ENCODE assay signal across 8 cellular contexts in genomic region chr1:203625623-203626189, GRCh38. TPM values are rescaled to one million over a fixed set of nuclear protein-coding genes. Genes with fewer than 3 reads are reported as not detected.
DNase-seq lines count a peak whose midpoint lies in the region; ATAC-seq, FAIRE-seq and TF ChIP-seq lines count a peak whose summit lies in the region.

No MANE protein-coding gene starts in this region.

- H4K20me1 ChIP-seq in Karpas-422 (ENCODE audit: insufficient read depth, low read depth, low read length) = no peaks in the 10 kb centered on the region

- peak overlapping the region; percentile 98; the same call in 1 of the 2 replicates for H2AFZ ChIP-seq in Karpas-422 (ENCODE audit: low read length)

- intact Hi-C loops in left colon (cut with DNase I, micrococcal nuclease) = loop anchor here in 1 of 2 donors (10.0 kb wide), 2 partner anchors 69 to 121 kb away; no protein-coding TSS in a partner anchor

- peak; percentile 58 for DNase-seq in Karpas-422
- DNase-seq in T-helper 2 cell = peak in 4 of 5 experiments; percentile 28 to 94 (median 61)
- peak; percentile 97 for DNase-seq in bronchial epithelial cell (ENCODE audit: low read depth)
- DNase-seq in left colon = peak; percentile 50 to 80
- peak; percentile 70 for DNase-seq in stimulated activated CD4-positive, alpha-beta T cell treated with anti-CD3 and anti-CD28 coated beads, Interleukin-4, amount 100 ng/mL, for 24 hours

- H3K9me3 ChIP-seq in ES-I3 (ENCODE audit: control insufficient read depth, insufficient read depth, low read length) (no peaks in the 10 kb centered on the region), Karpas-422 (ENCODE audit: low read length) (no peaks in the 10 kb centered on the region)

- H3K4me3 ChIP-seq in Karpas-422 (ENCODE audit: low read length) (peak overlapping the region; percentile 58), bronchial epithelial cell (ENCODE audit: low read depth, low read length) (no peak overlapping the region)

- peak overlapping the region; percentile 75 for H3K4me2 ChIP-seq in Karpas-422 (ENCODE audit: low read depth, low read length, poor library complexity, severe bottlenecking)

- H3K9ac ChIP-seq in ES-I3 (ENCODE audit: low read depth, low read length) (peak overlapping the region; percentile 69; the same call in 1 of the 2 replicates), Karpas-422 (ENCODE audit: low read length) (peak overlapping the region; percentile 67)

- ATAC-seq in left colon (peak; percentile 75), GM21717 (IDR thresholded peaks at IDR 0.05; ENCODE audit: unreplicated experiment) (no peak), GM21526 (IDR thresholded peaks at IDR 0.05; ENCODE audit: low FRiP score, unreplicated experiment) (no peak)

- no peaks in the 10 kb centered on the region for H3K36me3 ChIP-seq in ES-I3 (ENCODE audit: insufficient read depth, low read length)
- H3K36me3 ChIP-seq in Karpas-422 (ENCODE audit: insufficient read depth, low read length) = no peaks in the 10 kb centered on the region
- H3K36me3 ChIP-seq in bronchial epithelial cell (ENCODE audit: control insufficient read depth, insufficient read depth, low read length) = no peaks in the 10 kb centered on the region

- FAIRE-seq in bronchial epithelial cell (lab: Jason Lieb, UNC) = no peak

- no peaks in the 10 kb centered on the region for H3K9me2 ChIP-seq in Karpas-422 (replicated peaks; ENCODE audit: insufficient read depth, low read length)

- H3K27me3 ChIP-seq in Karpas-422 (ENCODE audit: low read length) (no peaks in the 10 kb centered on the region), bronchial epithelial cell (ENCODE audit: control insufficient read depth, insufficient read depth, low read length) (no peaks in the 10 kb centered on the region)

- H3K4me1 ChIP-seq in ES-I3 (ENCODE audit: insufficient read depth, low read length) (peaks cover 24% of the 10 kb centered on the region), Karpas-422 (ENCODE audit: low read length) (peaks cover 16% of the 10 kb centered on the region)

- H3K79me2 ChIP-seq in Karpas-422 (ENCODE audit: low read length) = no peaks in the 10 kb centered on the region

- TF ChIP-seq CTCF in bronchial epithelial cell (IDR thresholded peaks at IDR 0.05; ENCODE audit: insufficient read depth, low read length, severe bottlenecking) = no peak

- no peak overlapping the region for H3K27ac ChIP-seq in Karpas-422 (ENCODE audit: low read length)

RNA-seq across cellular contexts. Expression of gene ATP2B4, which starts 0.9 kb away (rescaled TPM):
- 2.5 and 2.7 TPM in 2 replicates for total RNA-seq in Karpas-422 (2014; rRNA removed; shearing (Covaris generic); ENCODE audit: low replicate concordance)
- total RNA-seq in bronchial epithelial cell (27.4 and 71.7 TPM in 2 replicates), left colon (10 to 100 TPM; 17.4 to 55.8 TPM)
